In genomic region chr2:27049422-27050280, GRCh38 we compare ENCODE assay signal across 8 cellular contexts. TPM values are rescaled to one million over a fixed set of nuclear protein-coding genes. Genes with fewer than 3 reads are reported as not detected.
DNase-seq lines count a peak whose midpoint lies in the region; ATAC-seq and TF ChIP-seq lines count a peak whose summit lies in the region.

No MANE protein-coding gene starts in this region.

- H3K9ac ChIP-seq in IMR-90 (ENCODE audit: low read depth, low read length), result peak overlapping the region; percentile 57

- peaks cover 5% of the 10 kb centered on the region for H3K4me1 ChIP-seq in IMR-90 (ENCODE audit: control insufficient read depth, insufficient read depth, low read length)
- H3K4me1 ChIP-seq in foreskin keratinocyte, result no peaks in the 10 kb centered on the region
- peaks cover 5% of the 10 kb centered on the region for H3K4me1 ChIP-seq in ovary (ENCODE audit: insufficient read depth)

- TF ChIP-seq CTCF in CD14-positive monocyte (IDR thresholded peaks at IDR 0.05) (no peak), GM20000 (IDR thresholded peaks at IDR 0.05; ENCODE audit: extremely low read depth, missing control alignments) (no peak), IMR-90 (conservative IDR thresholded peaks at IDR 0.05; ENCODE audit: low read depth, low read length) (no peak), foreskin keratinocyte (conservative IDR thresholded peaks at IDR 0.05) (no peak), ovary (IDR thresholded peaks at IDR 0.05) (no peak), type B pancreatic cell (conservative IDR thresholded peaks at IDR 0.05) (no peak)

- in situ Hi-C loops in IMR-90 (cut with MboI; ENCODE audit: low sequenced_read_pairs), result no loop called here

- H3K4me1 Mint-ChIP-seq in CD14-positive monocyte (peaks cover 19% of the 10 kb centered on the region), type B pancreatic cell (ENCODE audit: unreplicated experiment) (peaks cover 23% of the 10 kb centered on the region)
- peaks cover 32% of the 10 kb centered on the region for H3K4me1 Mint-ChIP-seq in activated T-cell treated with anti-CD3 and anti-CD28 coated beads, Interleukin-2, amount 50 U/mL, for 24 hours (ENCODE audit: low read depth)

- H3K36me3 Mint-ChIP-seq in CD14-positive monocyte (peaks cover 0 to 9% of the 10 kb centered on the region in 2 donors), type B pancreatic cell (peaks cover 19% of the 10 kb centered on the region)
- peaks cover 29% of the 10 kb centered on the region for H3K36me3 Mint-ChIP-seq in activated T-cell treated with anti-CD3 and anti-CD28 coated beads, Interleukin-2, amount 50 U/mL, for 24 hours (ENCODE audit: low read depth)

- H3K4ac ChIP-seq in IMR-90 (ENCODE audit: low read depth, low read length), result peak overlapping the region; percentile 43; the same call in 1 of the 2 replicates

- peak overlapping the region; percentile 31; the same call in 1 of the 2 replicates for H4K91ac ChIP-seq in IMR-90 (ENCODE audit: insufficient read depth, low read depth, low read length)

- peaks cover 0 to 18% of the 10 kb centered on the region in 2 experiments; a peak in 2 of 4 replicates for H3K79me1 ChIP-seq in IMR-90 (ENCODE audit: low read depth in 1 of 2, low read length in 2 of 2)

- POLR2A ChIA-PET in IMR-90 (lab: Charles Lee; ENCODE audit: unreplicated experiment), result interaction anchor here (0.6 to 1.2 kb wide), 3 partner anchors 16 to 1635 kb away, joined by 3 to 10 read pairs (median 10); partner anchors contain the start of gene TMEM214

- H2BK5ac ChIP-seq in IMR-90 (ENCODE audit: low read depth, low read length, poor library complexity, severe bottlenecking), result peak overlapping the region; percentile 64

- no TSS peak for BruUV-seq in IMR-90 (replicated peaks; lab: Mats Ljungman, UMichigan)

- H3K9me3 ChIP-seq in IMR-90 (ENCODE audit: control insufficient read depth, insufficient read depth, low read length) (no peaks in the 10 kb centered on the region), ovary (no peaks in the 10 kb centered on the region)

- H2BK15ac ChIP-seq in IMR-90 (ENCODE audit: low read depth, low read length), result no peak overlapping the region

- H3K14ac ChIP-seq in IMR-90 (replicated peaks; ENCODE audit: low read depth, low read length), result peak overlapping the region; percentile 60; the same call in 1 of the 2 replicates

- TF ChIP-seq POLR2A in IMR-90 (IDR thresholded peaks at IDR 0.05; ENCODE audit: low read depth, low read length) (no peak), ovary (IDR thresholded peaks at IDR 0.05) (no peak)

- ATAC-seq in IMR-90 (ENCODE audit: low read depth) (peak; percentile 7), foreskin keratinocyte (peak; percentile 4)

- H3K18ac ChIP-seq in IMR-90 (ENCODE audit: low read depth, low read length), result no peak overlapping the region

- H2BK20ac ChIP-seq in IMR-90 (ENCODE audit: low read depth, low read length), result no peak overlapping the region

- H3K4me3 Mint-ChIP-seq in CD14-positive monocyte (peak overlapping the region; percentile 97), type B pancreatic cell (peak overlapping the region; percentile 99)
- H3K4me3 Mint-ChIP-seq in activated T-cell treated with anti-CD3 and anti-CD28 coated beads, Interleukin-2, amount 50 U/mL, for 24 hours, result peak overlapping the region; percentile 93

- H4K20me1 ChIP-seq in IMR-90 (ENCODE audit: insufficient read depth, low read length), result peaks cover 13% of the 10 kb centered on the region

- TF ChIP-seq EP300 in ovary (IDR thresholded peaks at IDR 0.05), result no peak

- 0 out of 2 replicates have a peak overlapping the region, but pooled peaks have one; percentile 14 for H4K5ac ChIP-seq in IMR-90 (ENCODE audit: low read depth, low read length)

- CTCF ChIA-PET in IMR-90 (lab: Yijun Ruan, JAX), result interaction anchor here (0.9 kb wide), 1 partner anchor 32 kb away, joined by 3 read pairs; no protein-coding TSS in a partner anchor

- H3K27ac Mint-ChIP-seq in CD14-positive monocyte (peak overlapping the region in 4 of 7 donors; percentile 14 to 95 (median 31)), type B pancreatic cell (peak overlapping the region; percentile 99)
- H3K27ac Mint-ChIP-seq in activated T-cell treated with anti-CD3 and anti-CD28 coated beads, Interleukin-2, amount 50 U/mL, for 24 hours, result peak overlapping the region; percentile 100

- peak overlapping the region in 1 of 2 experiments; percentile 39; a peak in 1 of 4 replicates for H4K8ac ChIP-seq in IMR-90 (ENCODE audit: low read depth in 2 of 2, low read length in 2 of 2)

- intact Hi-C loops in CD14-positive monocyte (cut with micrococcal nuclease) (loop anchor here (5.0 kb wide), 1 partner anchor 38 kb away; the partner anchor contains the start of gene KHK (in 2 of the 2)), IMR-90 (cut with micrococcal nuclease) (loop anchor here (1.0 to 2.0 kb wide), 5 partner anchors 17 to 88 kb away; partner anchors contain the start of genes KHK, OST4 and TMEM214), ovary (cut with DNase I) (loop anchor here in 2 of 4 donors (5.0 kb wide), 1 partner anchor 38 kb away; the partner anchor contains the start of gene KHK (in 2 of the 2))

- H3K27ac ChIP-seq in IMR-90 (ENCODE audit: insufficient read depth, low read length) (peak overlapping the region; percentile 27), foreskin keratinocyte (no peak overlapping the region), ovary (peak overlapping the region; percentile 74 to 87)

- no peak overlapping the region for H2BK120ac ChIP-seq in IMR-90 (ENCODE audit: low read depth, low read length)

- peak overlapping the region; percentile 63 for H3K23ac ChIP-seq in IMR-90 (ENCODE audit: low read depth, low read length)

- H2AK9ac ChIP-seq in IMR-90 (replicated peaks; ENCODE audit: low read depth, low read length, poor library complexity), result peak overlapping the region; percentile 81

- H3K9me3 Mint-ChIP-seq in CD14-positive monocyte (no peaks in the 10 kb centered on the region), type B pancreatic cell (peaks cover 7% of the 10 kb centered on the region)
- no peaks in the 10 kb centered on the region for H3K9me3 Mint-ChIP-seq in activated T-cell treated with anti-CD3 and anti-CD28 coated beads, Interleukin-2, amount 50 U/mL, for 24 hours

- H3K4me3 ChIP-seq in IMR-90 (ENCODE audit: insufficient read depth, low read depth, low read length) (peak overlapping the region; percentile 78), ovary (peak overlapping the region; percentile 93)

- peaks cover 5 to 15% (median 12%) of the 10 kb centered on the region in 3 donors for H3K27me3 Mint-ChIP-seq in CD14-positive monocyte (ENCODE audit: low read depth in 3 of 3)
- peaks cover 6% of the 10 kb centered on the region for H3K27me3 Mint-ChIP-seq in activated T-cell treated with anti-CD3 and anti-CD28 coated beads, Interleukin-2, amount 50 U/mL, for 24 hours
- peaks cover 14% of the 10 kb centered on the region for H3K27me3 Mint-ChIP-seq in type B pancreatic cell

- peak overlapping the region; percentile 82 for H3K4me2 ChIP-seq in IMR-90 (ENCODE audit: low read depth, low read length)

- H3K36me3 ChIP-seq in IMR-90 (ENCODE audit: control insufficient read depth, insufficient read depth, low read length) (peaks cover 6% of the 10 kb centered on the region; the same call in 1 of the 2 replicates), ovary (no peaks in the 10 kb centered on the region)

- peak overlapping the region; percentile 93 for H2AFZ ChIP-seq in IMR-90 (replicated peaks; ENCODE audit: low read length, poor library complexity)

- dilution Hi-C loops in IMR-90 (cut with HindIII; ENCODE audit: low sequenced_read_pairs, unreplicated experiment), result no loop called here

- H3K27me3 ChIP-seq in IMR-90 (ENCODE audit: control insufficient read depth, insufficient read depth, low read length) (no peaks in the 10 kb centered on the region), foreskin keratinocyte (no peaks in the 10 kb centered on the region), ovary (no peaks in the 10 kb centered on the region)

- 0 out of 2 replicates have a peak overlapping the region, but pooled peaks have one; percentile 6 for H3K56ac ChIP-seq in IMR-90 (ENCODE audit: extremely low read depth, insufficient read depth, low read length)

- DNase-seq in CD14-positive monocyte (ENCODE audit: low spot score) (no peak), GM20000 (ENCODE audit: low spot score) (peak; percentile 82), IMR-90 (no peak), foreskin keratinocyte (no peak), ovary (peak; percentile 43 to 73 (median 67)), type B pancreatic cell (ENCODE audit: extremely low spot score, unreplicated experiment) (no peak), SW480 (ENCODE audit: low spot score) (no peak)
- DNase-seq in activated T-cell treated with anti-CD3 and anti-CD28 coated beads, Interleukin-2, amount 50 U/mL, for 24 hours, result peak; percentile 80

- H3K9me1 ChIP-seq in IMR-90 (ENCODE audit: insufficient read depth, low read length), result peaks cover 9% of the 10 kb centered on the region

- no peak for TF ChIP-seq RAD21 in IMR-90 (IDR thresholded peaks at IDR 0.05; ENCODE audit: low read length)

- 8% methylated on average over 22 of the region's 52 CpGs; no CpG with 5 or more reads in 1 of the 2 experiments for WGBS in IMR-90 (ENCODE audit: extremely low coverage in 2 of 2, insufficient read length in 1 of 2), 2 experiments
- 7 to 9% (median 8%) methylated on average over 52 of the region's 52 CpGs for WGBS in ovary, 3 donors

- peak overlapping the region; percentile 36; the same call in 1 of the 2 replicates for H2AK5ac ChIP-seq in IMR-90 (ENCODE audit: low read depth, low read length)

RNA-seq across cellular contexts. Expression of gene AGBL5, which starts 1.8 kb away (rescaled TPM):
- polyA plus RNA-seq in CD14-positive monocyte, result 1 to 10 TPM; 4.4 to 4.8 TPM
- 22.8 and 26.2 TPM in 2 replicates for total RNA-seq in IMR-90 (2012; rRNA removed)
- 19.0 and 21.1 TPM in 2 replicates for polyA plus RNA-seq in IMR-90 (2012; rRNA removed)
- 18.5 and 25.0 TPM in 2 replicates for polyA plus RNA-seq in IMR-90 (2012; cell fraction: cytosol; rRNA removed)
- polyA plus RNA-seq in IMR-90 (2012; cell fraction: nucleus; rRNA removed; ENCODE audit: low replicate concordance), result 12.2 and 14.9 TPM in 2 replicates
- total RNA-seq in foreskin keratinocyte, result 25.5 and 28.0 TPM in 2 replicates
- 20.9 and 21.9 TPM in 2 replicates for polyA plus RNA-seq in foreskin keratinocyte
- total RNA-seq in ovary, result 10 to 100 TPM; 11.7 to 26.9 (median 23.9) TPM
- 10 to 100 TPM; 17.6 to 24.8 TPM for polyA plus RNA-seq in ovary
- 24.3 and 57.3 TPM in 2 replicates for total RNA-seq in type B pancreatic cell (ENCODE audit: low replicate concordance)

RNA-seq across cellular contexts. Expression of gene TMEM214, which starts 16.9 kb away (rescaled TPM):
- polyA plus RNA-seq in CD14-positive monocyte, result 10 to 100 TPM; 18.3 to 26.9 TPM
- total RNA-seq in IMR-90 (2012; rRNA removed), result 31.7 and 32.1 TPM in 2 replicates
- polyA plus RNA-seq in IMR-90 (2012; rRNA removed), result 121 and 132 TPM in 2 replicates
- polyA plus RNA-seq in IMR-90 (2012; cell fraction: cytosol; rRNA removed), result 47.0 and 97.1 TPM in 2 replicates
- polyA plus RNA-seq in IMR-90 (2012; cell fraction: nucleus; rRNA removed; ENCODE audit: low replicate concordance), result 273 and 440 TPM in 2 replicates
- total RNA-seq in foreskin keratinocyte, result 40.0 and 47.7 TPM in 2 replicates
- 49.2 and 53.8 TPM in 2 replicates for polyA plus RNA-seq in foreskin keratinocyte
- 100 to 1,000 TPM in 1 of 7 donors, 10 to 100 TPM in 6; 26.5 to 101 (median 73.9) TPM for total RNA-seq in ovary
- 10 to 100 TPM; 41.7 to 66.2 TPM for polyA plus RNA-seq in ovary
- total RNA-seq in type B pancreatic cell (ENCODE audit: low replicate concordance), result 83.9 and 96.1 TPM in 2 replicates

RNA-seq across cellular contexts. Expression of gene OST4, which starts 21.8 kb away (rescaled TPM):
- polyA plus RNA-seq in CD14-positive monocyte (100 to 1,000 TPM; 615 to 635 TPM), IMR-90 (2012; rRNA removed) (806 and 1,337 TPM in 2 replicates), foreskin keratinocyte (686 and 711 TPM in 2 replicates), ovary (100 to 1,000 TPM; 379 to 588 TPM)
- total RNA-seq in IMR-90 (2012; rRNA removed) (196 and 386 TPM in 2 replicates), foreskin keratinocyte (368 and 406 TPM in 2 replicates), ovary (100 to 1,000 TPM; 201 to 319 (median 264) TPM), type B pancreatic cell (ENCODE audit: low replicate concordance) (298 and 401 TPM in 2 replicates)
- 677 and 1,004 TPM in 2 replicates for polyA plus RNA-seq in IMR-90 (2012; cell fraction: cytosol; rRNA removed)
- 119 and 187 TPM in 2 replicates for polyA plus RNA-seq in IMR-90 (2012; cell fraction: nucleus; rRNA removed; ENCODE audit: low replicate concordance)

RNA-seq across cellular contexts. Expression of gene EMILIN1, which starts 28.8 kb away (rescaled TPM):
- polyA plus RNA-seq in CD14-positive monocyte, result 1 to 10 TPM in 1 of 2 donors, under 1 TPM in 1; 0.44 to 1.0 TPM
- 26.5 and 27.8 TPM in 2 replicates for total RNA-seq in IMR-90 (2012; rRNA removed)
- 95.6 and 123 TPM in 2 replicates for polyA plus RNA-seq in IMR-90 (2012; rRNA removed)
- polyA plus RNA-seq in IMR-90 (2012; cell fraction: cytosol; rRNA removed), result 92.2 and 162 TPM in 2 replicates
- 96.9 and 278 TPM in 2 replicates for polyA plus RNA-seq in IMR-90 (2012; cell fraction: nucleus; rRNA removed; ENCODE audit: low replicate concordance)
- total RNA-seq in foreskin keratinocyte, result 0.37 and 0.39 TPM in 2 replicates
- 0.25 and 0.37 TPM in 2 replicates for polyA plus RNA-seq in foreskin keratinocyte
- total RNA-seq in ovary, result 100 to 1,000 TPM; 121 to 321 (median 264) TPM
- polyA plus RNA-seq in ovary, result 100 to 1,000 TPM in 1 of 2 donors, 1 to 10 TPM in 1; 8.6 to 177 TPM
- total RNA-seq in type B pancreatic cell (ENCODE audit: low replicate concordance), result 2.7 and 60.7 TPM in 2 replicates

RNA-seq across cellular contexts. Expression of gene KHK, which starts 36.9 kb away (rescaled TPM):
- 1 to 10 TPM; 6.6 to 7.3 TPM for polyA plus RNA-seq in CD14-positive monocyte
- 0.56 and 0.72 TPM in 2 replicates for total RNA-seq in IMR-90 (2012; rRNA removed)
- polyA plus RNA-seq in IMR-90 (2012; rRNA removed), result 0.80 and 0.82 TPM in 2 replicates
- 0.58 and 0.95 TPM in 2 replicates for polyA plus RNA-seq in IMR-90 (2012; cell fraction: cytosol; rRNA removed)
- 0.68 and 1.2 TPM in 2 replicates for polyA plus RNA-seq in IMR-90 (2012; cell fraction: nucleus; rRNA removed; ENCODE audit: low replicate concordance)
- 2.4 and 2.6 TPM in 2 replicates for total RNA-seq in foreskin keratinocyte
- 4.1 and 5.0 TPM in 2 replicates for polyA plus RNA-seq in foreskin keratinocyte
- 10 to 100 TPM in 1 of 7 donors, 1 to 10 TPM in 6; 1.3 to 10.7 (median 8.0) TPM for total RNA-seq in ovary
- 1 to 10 TPM; 2.7 to 3.9 TPM for polyA plus RNA-seq in ovary
- total RNA-seq in type B pancreatic cell (ENCODE audit: low replicate concordance), result 14.7 and 28.4 TPM in 2 replicates

Comparison
In these comparisons a context has a peak if more than half of its experiments do, and no peak if none do; other contexts are left out.
1. DNase-seq: peak in GM20000 (single experiment), activated T-cell treated with anti-CD3 and anti-CD28 coated beads, Interleukin-2, amount 50 U/mL, for 24 hours (single experiment) and ovary (5 of 5); none in CD14-positive monocyte (single experiment), IMR-90 (single experiment), foreskin keratinocyte (0 of 2), type B pancreatic cell (single experiment) and SW480 (single experiment).
2. H3K27ac Mint-ChIP-seq: peak in every context shown above with its lines; median percentile 100 in activated T-cell treated with anti-CD3 and anti-CD28 coated beads, Interleukin-2, amount 50 U/mL, for 24 hours; 99 in type B pancreatic cell; 31 in CD14-positive monocyte.
3. Peak in every context shown above with its lines, with median percentiles within 50 percentile points of each other: H3K4me3 Mint-ChIP-seq.